1 cellular context compared by ENCODE assay signal in genomic region chrX:20059467-20060128, GRCh38.
TF ChIP-seq lines count a peak whose summit lies in the region.

No MANE protein-coding gene starts in this region.

TF ChIP-seq in HEK293, 187 proteins besides CTCF, POLR2A, EP300 and RAD21 (continued from another document):
- TF ChIP-seq ZNF488 (tag by site-specific recombination; IDR thresholded peaks at IDR 0.05) (no peak), MEIS1 (CRISPR knock-in tag; IDR thresholded peaks at IDR 0.05; ENCODE audit: borderline replicate concordance) (no peak), ZSCAN23 (tag by site-specific recombination; IDR thresholded peaks at IDR 0.05) (no peak), ZFP41 (tag by site-specific recombination; IDR thresholded peaks at IDR 0.05; ENCODE audit: borderline replicate concordance) (no peak), HOXD13 (CRISPR knock-in tag; IDR thresholded peaks at IDR 0.05; ENCODE audit: borderline replicate concordance) (0 out of 2 replicates have a peak, but pooled peaks have one; percentile 11), ZNF366 (tag by site-specific recombination; conservative IDR thresholded peaks at IDR 0.05) (peak; percentile 96)
